2 cellular contexts compared by ENCODE assay signal in genomic region chr1:36380003-36380631, GRCh38.
TF ChIP-seq lines count a peak whose summit lies in the region.

No MANE protein-coding gene starts in this region.

TF ChIP-seq in WTC11, 78 proteins besides CTCF, POLR2A, EP300 and RAD21 (continued from another document):
- TF ChIP-seq, protein P1, sequence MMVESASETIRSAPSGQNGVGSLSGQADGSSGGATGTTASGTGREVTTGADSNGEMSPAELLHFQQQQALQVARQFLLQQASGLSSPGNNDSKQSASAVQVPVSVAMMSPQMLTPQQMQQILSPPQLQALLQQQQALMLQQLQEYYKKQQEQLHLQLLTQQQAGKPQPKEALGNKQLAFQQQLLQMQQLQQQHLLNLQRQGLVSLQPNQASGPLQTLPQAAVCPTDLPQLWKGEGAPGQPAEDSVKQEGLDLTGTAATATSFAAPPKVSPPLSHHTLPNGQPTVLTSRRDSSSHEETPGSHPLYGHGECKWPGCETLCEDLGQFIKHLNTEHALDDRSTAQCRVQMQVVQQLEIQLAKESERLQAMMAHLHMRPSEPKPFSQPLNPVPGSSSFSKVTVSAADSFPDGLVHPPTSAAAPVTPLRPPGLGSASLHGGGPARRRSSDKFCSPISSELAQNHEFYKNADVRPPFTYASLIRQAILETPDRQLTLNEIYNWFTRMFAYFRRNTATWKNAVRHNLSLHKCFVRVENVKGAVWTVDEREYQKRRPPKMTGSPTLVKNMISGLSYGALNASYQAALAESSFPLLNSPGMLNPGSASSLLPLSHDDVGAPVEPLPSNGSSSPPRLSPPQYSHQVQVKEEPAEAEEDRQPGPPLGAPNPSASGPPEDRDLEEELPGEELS (CRISPR knock-in tag; IDR thresholded peaks at IDR 0.05): no peak
- TF ChIP-seq ZNF232 (CRISPR knock-in tag; IDR thresholded peaks at IDR 0.05) (no peak), GABPB1 (CRISPR knock-in tag; IDR thresholded peaks at IDR 0.05) (no peak), NFATC4 (CRISPR knock-in tag; IDR thresholded peaks at IDR 0.05) (no peak), ERG (CRISPR knock-in tag; IDR thresholded peaks at IDR 0.05) (no peak), GRHL2 (CRISPR knock-in tag; IDR thresholded peaks at IDR 0.05; ENCODE audit: insufficient replicate concordance, severe bottlenecking) (no peak), SOX15 (CRISPR knock-in tag; IDR thresholded peaks at IDR 0.05) (no peak), ZNF512 (CRISPR knock-in tag; IDR thresholded peaks at IDR 0.05; ENCODE audit: borderline replicate concordance) (no peak), ELF4 (CRISPR knock-in tag; IDR thresholded peaks at IDR 0.05; ENCODE audit: low read depth) (no peak)
- TF ChIP-seq, protein P2, sequence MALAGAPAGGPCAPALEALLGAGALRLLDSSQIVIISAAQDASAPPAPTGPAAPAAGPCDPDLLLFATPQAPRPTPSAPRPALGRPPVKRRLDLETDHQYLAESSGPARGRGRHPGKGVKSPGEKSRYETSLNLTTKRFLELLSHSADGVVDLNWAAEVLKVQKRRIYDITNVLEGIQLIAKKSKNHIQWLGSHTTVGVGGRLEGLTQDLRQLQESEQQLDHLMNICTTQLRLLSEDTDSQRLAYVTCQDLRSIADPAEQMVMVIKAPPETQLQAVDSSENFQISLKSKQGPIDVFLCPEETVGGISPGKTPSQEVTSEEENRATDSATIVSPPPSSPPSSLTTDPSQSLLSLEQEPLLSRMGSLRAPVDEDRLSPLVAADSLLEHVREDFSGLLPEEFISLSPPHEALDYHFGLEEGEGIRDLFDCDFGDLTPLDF (CRISPR knock-in tag; IDR thresholded peaks at IDR 0.05): no peak
- TF ChIP-seq, protein P3, sequence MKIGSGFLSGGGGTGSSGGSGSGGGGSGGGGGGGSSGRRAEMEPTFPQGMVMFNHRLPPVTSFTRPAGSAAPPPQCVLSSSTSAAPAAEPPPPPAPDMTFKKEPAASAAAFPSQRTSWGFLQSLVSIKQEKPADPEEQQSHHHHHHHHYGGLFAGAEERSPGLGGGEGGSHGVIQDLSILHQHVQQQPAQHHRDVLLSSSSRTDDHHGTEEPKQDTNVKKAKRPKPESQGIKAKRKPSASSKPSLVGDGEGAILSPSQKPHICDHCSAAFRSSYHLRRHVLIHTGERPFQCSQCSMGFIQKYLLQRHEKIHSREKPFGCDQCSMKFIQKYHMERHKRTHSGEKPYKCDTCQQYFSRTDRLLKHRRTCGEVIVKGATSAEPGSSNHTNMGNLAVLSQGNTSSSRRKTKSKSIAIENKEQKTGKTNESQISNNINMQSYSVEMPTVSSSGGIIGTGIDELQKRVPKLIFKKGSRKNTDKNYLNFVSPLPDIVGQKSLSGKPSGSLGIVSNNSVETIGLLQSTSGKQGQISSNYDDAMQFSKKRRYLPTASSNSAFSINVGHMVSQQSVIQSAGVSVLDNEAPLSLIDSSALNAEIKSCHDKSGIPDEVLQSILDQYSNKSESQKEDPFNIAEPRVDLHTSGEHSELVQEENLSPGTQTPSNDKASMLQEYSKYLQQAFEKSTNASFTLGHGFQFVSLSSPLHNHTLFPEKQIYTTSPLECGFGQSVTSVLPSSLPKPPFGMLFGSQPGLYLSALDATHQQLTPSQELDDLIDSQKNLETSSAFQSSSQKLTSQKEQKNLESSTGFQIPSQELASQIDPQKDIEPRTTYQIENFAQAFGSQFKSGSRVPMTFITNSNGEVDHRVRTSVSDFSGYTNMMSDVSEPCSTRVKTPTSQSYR (CRISPR knock-in tag; IDR thresholded peaks at IDR 0.05): no peak

TF ChIP-seq in liver, 16 proteins besides CTCF, POLR2A, EP300 and RAD21 (continued from another document):
- TF ChIP-seq ZBTB33 (IDR thresholded peaks at IDR 0.05) (no peak), REST (IDR thresholded peaks at IDR 0.05) (no peak), MAX (IDR thresholded peaks at IDR 0.05) (no peak), EGR1 (IDR thresholded peaks at IDR 0.05; ENCODE audit: low read depth in 2 of 2) (no peak), SP1 (IDR thresholded peaks at IDR 0.05) (peak; percentile 69), TAF1 (conservative IDR thresholded peaks at IDR 0.05) (no peak)
